In genomic region chr1:93604411-93604810, GRCh38 we compare ENCODE assay signal across 28 cellular contexts.
DNase-seq lines count a peak whose midpoint lies in the region; ATAC-seq, FAIRE-seq and TF ChIP-seq lines count a peak whose summit lies in the region.
"Had no signal": no experiment of that assay in that cellular context is flagged by ENCODE, and none has a peak within 500 bp of the region (broad histone marks: within the 10 kb centered on the region; RNA-seq: fewer than 3 reads in every experiment).

No MANE protein-coding gene starts in this region.

- H3K36me3 ChIP-seq in HEK293 (ENCODE audit: control insufficient read depth in 2 of 2, insufficient read depth in 1 of 2, low read length in 2 of 2) (no peaks in the 10 kb centered on the region), osteoblast (ENCODE audit: insufficient read depth, low read length) (peaks cover 3% of the 10 kb centered on the region)
- H3K36me3 ChIP-seq: gastroesophageal sphincter, pancreas, right atrium auricular region, transverse colon had no signal

- ATAC-seq in A549 (no peak), GM21619 (IDR thresholded peaks at IDR 0.05; ENCODE audit: unreplicated experiment) (no peak)
- ATAC-seq: activated CD4-positive, alpha-beta T cell treated with anti-CD3 and anti-CD28 coated beads for 36 hours; activated CD8-positive, alpha-beta T cell treated with anti-CD3 and anti-CD28 coated beads, Interleukin-2, amount 10 ng/mL, durations not matched to agents 7 days and 5 days; gastroesophageal sphincter; HCT116; left cardiac atrium; pancreas had no signal

- TF ChIP-seq CTCF in A549 (IDR thresholded peaks at IDR 0.05) = no peak
- TF ChIP-seq CTCF in HEK293 (tag by site-specific recombination; IDR thresholded peaks at IDR 0.05) = no peak
- TF ChIP-seq CTCF in osteoblast (IDR thresholded peaks at IDR 0.05; ENCODE audit: extremely low read depth, low read depth, low read length) = no peak

- no peak overlapping the region for H3K4me3 ChIP-seq in A549
- no peak overlapping the region for H3K4me3 ChIP-seq in HEK293 (ENCODE audit: low read depth, low read length)
- H3K4me3 ChIP-seq in osteoblast (ENCODE audit: insufficient read depth, low read length) = no peak overlapping the region
- H3K4me3 ChIP-seq: BLaER1 treated with 17β-estradiol and CSF1 and Interleukin-3, amounts not matched to agents 10 nM and 100 nM; gastroesophageal sphincter; pancreas; right atrium auricular region; transverse colon had no signal

- peaks cover 58% of the 10 kb centered on the region for H4K20me1 ChIP-seq in osteoblast (ENCODE audit: insufficient read depth, low read length)

- FAIRE-seq in A549 (lab: Jason Lieb, UNC) = no peak
- FAIRE-seq: GM12891, pancreas had no signal

- CTCF ChIA-PET in A549 (lab: Yijun Ruan, JAX) (interaction anchor here (1.4 kb wide), 1 partner anchor 16 kb away, joined by 4 read pairs; no protein-coding TSS in a partner anchor), HEK293 (lab: Yijun Ruan, JAX) (no interaction called here)

- H2AFZ ChIP-seq in osteoblast (ENCODE audit: low read length) = no peak overlapping the region

- no peak for TF ChIP-seq EP300 in A549 (IDR thresholded peaks at IDR 0.05)

- H3K27ac ChIP-seq in A549 (peak overlapping the region; percentile 63 to 79; a peak in 5 of 6 replicates), HEK293 (ENCODE audit: extremely low read depth, low read depth, low read length) (no peak overlapping the region), osteoblast (ENCODE audit: low read depth, low read length) (no peak overlapping the region)
- H3K27ac ChIP-seq: BLaER1 treated with 17β-estradiol and CSF1 and Interleukin-3, amounts not matched to agents 10 nM and 100 nM; pancreas; right atrium auricular region; transverse colon; VCaP had no signal

- TF ChIP-seq POLR2A in A549 (IDR thresholded peaks at IDR 0.05; ENCODE audit: low read length) = no peak

- WGBS in A549 (ENCODE audit: missing lambda C conversion rate) = 93% methylated on average over 1 of the region's 1 CpG

- DNase-seq in A549 (ENCODE audit: low read depth in 1 of 2, low spot score in 1 of 2) (no peak), SK-N-DZ (ENCODE audit: low spot score) (peak; percentile 50), osteoblast (ENCODE audit: insufficient read length, low spot score, missing footprints) (peak; percentile 52), putamen (ENCODE audit: low spot score) (no peak), islet precursor cell (no peak), SHP77 treated with DMSO at 0.1 percent for 48 hours (lab: John Stamatoyannopoulos, UW) (no peak)
- DNase-seq: activated CD4-positive, alpha-beta T cell treated with anti-CD3 and anti-CD28 coated beads for 36 hours; activated CD8-positive, alpha-beta T cell treated with anti-CD3 and anti-CD28 coated beads, Interleukin-2, amount 10 ng/mL, durations not matched to agents 7 days and 5 days; activated naive CD4-positive, alpha-beta T cell treated with anti-CD3 and anti-CD28 coated beads for 36 hours; hippocampal formation; left cardiac atrium; NCI-H446 treated with DMSO at 0.1 percent for 48 hours; NK-92 treated with Interleukin-12 subunit alpha and Interleukin-12 subunit beta, amount 100 ng/mL, for 24 hours; pancreas; SHP77; stimulated activated CD4-positive, alpha-beta T cell treated with anti-CD3 and anti-CD28 coated beads, Interleukin-12 subunit alpha, Interleukin-12 subunit beta, amount 100 ng/mL, for 4 hours; stimulated activated CD4-positive, alpha-beta T cell treated with anti-CD3 and anti-CD28 coated beads, Interleukin-4, amount 100 ng/mL, for 1 hour; SW 1271; T-helper 9 cell; transverse colon had no signal

- H3K9me3 ChIP-seq in A549 (no peaks in the 10 kb centered on the region), HEK293 (ENCODE audit: control insufficient read depth, insufficient read depth, low read depth, low read length) (no peaks in the 10 kb centered on the region), osteoblast (ENCODE audit: low read depth, low read length) (no peaks in the 10 kb centered on the region)
- H3K9me3 ChIP-seq: gastroesophageal sphincter, pancreas, right atrium auricular region, transverse colon had no signal

- H3K27me3 ChIP-seq in osteoblast (ENCODE audit: insufficient read depth, low read length) = no peaks in the 10 kb centered on the region
- H3K27me3 ChIP-seq: BLaER1 treated with 17β-estradiol and CSF1 and Interleukin-3, amounts not matched to agents 10 nM and 100 nM; gastroesophageal sphincter; pancreas; right atrium auricular region; transverse colon had no signal

- H3K4me2 ChIP-seq in A549 (peak overlapping the region; percentile 65; the same call in 1 of the 3 replicates), osteoblast (ENCODE audit: insufficient read depth, low read length) (no peak overlapping the region)
- H3K4me2 ChIP-seq: BLaER1 treated with 17β-estradiol and CSF1 and Interleukin-3, amounts not matched to agents 10 nM and 100 nM had no signal

- TF ChIP-seq RAD21 in A549 (conservative IDR thresholded peaks at IDR 0.05 in 1 of 2, IDR thresholded peaks at IDR 0.05 in 1 of 2) = no peak

- POLR2A ChIA-PET in A549 (lab: Yijun Ruan, JAX) = no interaction called here
- POLR2A ChIA-PET in HEK293 (lab: Yijun Ruan, JAX) = no interaction called here

- H3K4me1 ChIP-seq in A549 = peaks cover 82% of the 10 kb centered on the region
- peaks cover 7% of the 10 kb centered on the region; the same call in 1 of the 2 replicates for H3K4me1 ChIP-seq in HEK293 (ENCODE audit: control insufficient read depth, insufficient read depth, low read length)
- peaks cover 42% of the 10 kb centered on the region for H3K4me1 ChIP-seq in osteoblast (ENCODE audit: insufficient read depth, low read length)

- H3K79me2 ChIP-seq in osteoblast (ENCODE audit: insufficient read depth, low read length) = peaks cover 94% of the 10 kb centered on the region

TF ChIP-seq in A549, 52 proteins besides CTCF, POLR2A, EP300 and RAD21:
- TF ChIP-seq CHD2 (IDR thresholded peaks at IDR 0.05; ENCODE audit: low read length, partially characterized antibody) (no peak), GATA3 (IDR thresholded peaks at IDR 0.05; ENCODE audit: borderline replicate concordance) (no peak), NPAS2 (CRISPR knock-in tag; IDR thresholded peaks at IDR 0.05; ENCODE audit: borderline replicate concordance) (no peak), RNF2 (IDR thresholded peaks at IDR 0.05; ENCODE audit: borderline replicate concordance, low read depth) (no peak)

TF ChIP-seq in HEK293, 187 proteins besides CTCF, POLR2A, EP300 and RAD21:
- no peak for TF ChIP-seq ZNF16 (tag by site-specific recombination; IDR thresholded peaks at IDR 0.05; ENCODE audit: low read depth)
- TF ChIP-seq ZBTB17 (tag by site-specific recombination; IDR thresholded peaks at IDR 0.05) = peak; percentile 41; the same call in 1 of the 2 replicates
- no peak for TF ChIP-seq SALL2 (tag by site-specific recombination; IDR thresholded peaks at IDR 0.05; ENCODE audit: borderline replicate concordance)
- TF ChIP-seq ZNF169 (tag by site-specific recombination; IDR thresholded peaks at IDR 0.05) = no peak
- no peak for TF ChIP-seq OSR2 (tag by site-specific recombination; IDR thresholded peaks at IDR 0.05)
TF ChIP-seq in HEK293: peak in this region for 1.

Comparison
In these comparisons a context has a peak if more than half of its experiments do, and no peak if none do; other contexts are left out.
1. DNase-seq: peak in SK-N-DZ (single experiment) and osteoblast (single experiment); none in A549 (0 of 2), putamen (single experiment), islet precursor cell (single experiment) and SHP77 treated with DMSO at 0.1 percent for 48 hours (single experiment).
2. H3K27ac ChIP-seq: peak in A549 (2 of 2); none in HEK293 (single experiment) and osteoblast (single experiment).